In the genomic region with DNA sequence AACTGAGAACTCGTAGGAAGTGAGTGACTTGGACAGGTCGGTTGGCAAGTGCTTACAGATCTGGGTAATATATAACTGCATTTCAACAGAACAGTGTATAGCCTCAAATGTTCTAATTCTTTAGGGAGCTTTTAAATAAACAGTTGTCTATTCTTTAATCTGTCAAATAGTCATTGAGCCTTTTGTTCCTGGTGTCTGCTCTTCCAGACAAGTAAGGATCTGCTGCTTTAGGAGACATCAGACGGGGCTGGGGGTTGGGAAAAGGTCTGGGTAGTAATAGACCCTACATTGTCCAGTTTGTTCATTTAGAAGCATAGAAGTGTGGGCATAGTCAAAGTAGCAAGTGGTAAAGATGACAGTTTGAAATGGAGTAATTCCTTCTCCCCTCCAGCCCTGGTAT, we compare ENCODE assay signal across 1 cellular context.
TF ChIP-seq lines count a peak whose summit lies in the region.

No MANE protein-coding gene starts in this region.

TF ChIP-seq in GM12878, 131 proteins besides CTCF, POLR2A, EP300 and RAD21:
- TF ChIP-seq GATAD2B (conservative IDR thresholded peaks at IDR 0.05; ENCODE audit: low read depth) (no peak), STAT1 (conservative IDR thresholded peaks at IDR 0.05) (no peak), RAD51 (IDR thresholded peaks at IDR 0.05) (no peak)
